ENCODE assay signal across 15 cellular contexts in genomic region chr16:65376601-65377000, GRCh38.
DNase-seq lines count a peak whose midpoint lies in the region; ATAC-seq, FAIRE-seq and TF ChIP-seq lines count a peak whose summit lies in the region.
"Had no signal": no experiment of that assay in that cellular context is flagged by ENCODE, and none has a peak within 500 bp of the region (broad histone marks: within the 10 kb centered on the region; RNA-seq: fewer than 3 reads in every experiment).

No MANE protein-coding gene starts in this region.

- H3K4me3 ChIP-seq in breast epithelium = no peak overlapping the region
- no peak overlapping the region for H3K4me3 ChIP-seq in epithelial cell of esophagus (ENCODE audit: low read length)
- no peak overlapping the region for H3K4me3 ChIP-seq in keratinocyte (ENCODE audit: control insufficient read depth in 2 of 3, extremely low read depth in 1 of 3, insufficient read depth in 2 of 3, low read depth in 1 of 3, low read length in 3 of 3)
- H3K4me3 ChIP-seq: BLaER1 treated with 17β-estradiol and CSF1 and Interleukin-3, amounts not matched to agents 10 nM and 100 nM had no signal

- no peaks in the 10 kb centered on the region for H3K9me1 ChIP-seq in keratinocyte (ENCODE audit: control insufficient read depth, extremely low read depth, insufficient read depth, low read length)

- no peak overlapping the region for H3K4me2 ChIP-seq in keratinocyte (ENCODE audit: control insufficient read depth, extremely low read depth, insufficient read depth, low read depth, low read length)
- H3K4me2 ChIP-seq: BLaER1 treated with 17β-estradiol and CSF1 and Interleukin-3, amounts not matched to agents 10 nM and 100 nM had no signal

- DNase-seq in MCF 10A (ENCODE audit: unreplicated experiment) (peak; percentile 29), breast epithelium (ENCODE audit: low spot score in 2 of 2) (no peak), epithelial cell of esophagus (ENCODE audit: low read depth) (peak; percentile 71), keratinocyte (ENCODE audit: low read depth, low spot score) (no peak), hypothalamus (lab: John Stamatoyannopoulos, UW) (no peak), erythroblast (lab: John Stamatoyannopoulos, UW) (no peak)
- no peak for DNase-seq in T-helper 2 cell treated with Interferon-gamma antibody and Interleukin-4, amounts not matched to agents 5 μg/mL and 100 μg/mL, for 36 hours (ENCODE audit: low spot score)
- DNase-seq: 8988T; ACHN; CD4-positive, CD25-positive, alpha-beta regulatory T cell; DMS53; GOT3; H9 had no signal

- TF ChIP-seq POLR2A in breast epithelium (IDR thresholded peaks at IDR 0.05) = no peak
- TF ChIP-seq POLR2A in erythroblast (IDR thresholded peaks at IDR 0.05; ENCODE audit: low read length) = no peak

- H3K36me3 ChIP-seq in breast epithelium (no peaks in the 10 kb centered on the region), keratinocyte (ENCODE audit: control insufficient read depth in 2 of 2, extremely low read depth in 1 of 2, insufficient read depth in 2 of 2, low read length in 2 of 2) (no peaks in the 10 kb centered on the region)
- H3K36me3 ChIP-seq: BLaER1 treated with 17β-estradiol and CSF1 and Interleukin-3, amounts not matched to agents 10 nM and 100 nM had no signal

- peaks cover 8% of the 10 kb centered on the region for H3K9me3 Mint-ChIP-seq in MCF 10A (ENCODE audit: unreplicated experiment)
- H3K9me3 Mint-ChIP-seq in T-helper 2 cell treated with Interferon-gamma antibody and Interleukin-4, amounts not matched to agents 5 μg/mL and 100 μg/mL, for 36 hours = peaks cover 19% of the 10 kb centered on the region
- H3K9me3 Mint-ChIP-seq: H9 had no signal

- CTCF ChIA-PET in MCF 10A (lab: Yijun Ruan, JAX) = no interaction called here

- BruUV-seq in MCF 10A (replicated peaks; lab: Mats Ljungman, UMichigan) = no TSS peak

- peak; percentile 29 for FAIRE-seq in keratinocyte (lab: Jason Lieb, UNC)

- H3K27me3 Mint-ChIP-seq in MCF 10A (ENCODE audit: insufficient read depth, unreplicated experiment) = no peaks in the 10 kb centered on the region
- no peaks in the 10 kb centered on the region for H3K27me3 Mint-ChIP-seq in T-helper 2 cell treated with Interferon-gamma antibody and Interleukin-4, amounts not matched to agents 5 μg/mL and 100 μg/mL, for 36 hours (ENCODE audit: low read depth)
- H3K27me3 Mint-ChIP-seq: CD4-positive, CD25-positive, alpha-beta regulatory T cell had no signal

- POLR2A ChIA-PET in MCF 10A (lab: Yijun Ruan, JAX) = interaction anchor here (0.6 kb wide), 1 partner anchor 175 kb away, joined by 4 read pairs; no protein-coding TSS in a partner anchor

- H2AFZ ChIP-seq in keratinocyte (ENCODE audit: control insufficient read depth, low read length) = no peak overlapping the region

- no peaks in the 10 kb centered on the region for H3K4me1 Mint-ChIP-seq in MCF 10A (ENCODE audit: insufficient read depth, unreplicated experiment)
- H3K4me1 Mint-ChIP-seq in T-helper 2 cell treated with Interferon-gamma antibody and Interleukin-4, amounts not matched to agents 5 μg/mL and 100 μg/mL, for 36 hours (ENCODE audit: low read depth) = no peaks in the 10 kb centered on the region
- H3K4me1 Mint-ChIP-seq: CD4-positive, CD25-positive, alpha-beta regulatory T cell had no signal

- dilution Hi-C loops in keratinocyte (cut with MboI; ENCODE audit: extremely low pct_ligation_motif_present, low sequenced_read_pairs) = no loop called here

- H3K9me3 ChIP-seq in breast epithelium (no peaks in the 10 kb centered on the region), keratinocyte (ENCODE audit: control insufficient read depth, low read depth, low read length) (no peaks in the 10 kb centered on the region)

- no peaks in the 10 kb centered on the region for H4K20me1 ChIP-seq in keratinocyte (ENCODE audit: control insufficient read depth, extremely low read depth, insufficient read depth, low read length)
- H4K20me1 ChIP-seq: BLaER1 treated with 17β-estradiol and CSF1 and Interleukin-3, amounts not matched to agents 10 nM and 100 nM had no signal

- intact Hi-C loops in MCF 10A (cut with micrococcal nuclease) (no loop called here), breast epithelium (cut with DNase I; ENCODE audit: low total_unique reads) (no loop called here)

- no peak for ATAC-seq in HG03025 (IDR thresholded peaks at IDR 0.05; ENCODE audit: low FRiP score, unreplicated experiment)

- no peak overlapping the region for H3K27ac ChIP-seq in breast epithelium
- no peak overlapping the region for H3K27ac ChIP-seq in keratinocyte (ENCODE audit: control insufficient read depth, insufficient read depth, low read length)

- H3K27me3 ChIP-seq in breast epithelium (no peaks in the 10 kb centered on the region), keratinocyte (ENCODE audit: control insufficient read depth, extremely low read depth, insufficient read depth, low read length) (no peaks in the 10 kb centered on the region)
- H3K27me3 ChIP-seq: BLaER1 treated with 17β-estradiol and CSF1 and Interleukin-3, amounts not matched to agents 10 nM and 100 nM had no signal

- no peak overlapping the region for H3K27ac Mint-ChIP-seq in MCF 10A (ENCODE audit: low read depth, unreplicated experiment)
- no peak overlapping the region for H3K27ac Mint-ChIP-seq in T-helper 2 cell treated with Interferon-gamma antibody and Interleukin-4, amounts not matched to agents 5 μg/mL and 100 μg/mL, for 36 hours
- H3K27ac Mint-ChIP-seq: CD4-positive, CD25-positive, alpha-beta regulatory T cell; H9 had no signal

- TF ChIP-seq CTCF in MCF 10A (IDR thresholded peaks at IDR 0.05; ENCODE audit: unreplicated experiment) = no peak
- TF ChIP-seq CTCF in breast epithelium (IDR thresholded peaks at IDR 0.05) = no peak
- TF ChIP-seq CTCF in epithelial cell of esophagus (IDR thresholded peaks at IDR 0.05; ENCODE audit: insufficient read depth, low read depth, low read length, missing control alignments) = no peak
- TF ChIP-seq CTCF in keratinocyte (optimal IDR thresholded peaks at IDR 0.05 in 1 of 3, IDR thresholded peaks at IDR 0.05 in 1 of 3, conservative IDR thresholded peaks at IDR 0.05 in 1 of 3; ENCODE audit: extremely low read depth in 1 of 3, insufficient read depth in 2 of 3, low read length in 3 of 3) = no peak

- H3K79me2 ChIP-seq in keratinocyte (ENCODE audit: control insufficient read depth, insufficient read depth, low read length) = no peaks in the 10 kb centered on the region

- H3K9ac ChIP-seq in keratinocyte (ENCODE audit: control insufficient read depth, extremely low read depth, insufficient read depth, low read length) = no peak overlapping the region
- H3K9ac ChIP-seq: BLaER1 treated with 17β-estradiol and CSF1 and Interleukin-3, amounts not matched to agents 10 nM and 100 nM had no signal

- no peak overlapping the region for H3K4me3 Mint-ChIP-seq in MCF 10A (ENCODE audit: unreplicated experiment)
- H3K4me3 Mint-ChIP-seq in T-helper 2 cell treated with Interferon-gamma antibody and Interleukin-4, amounts not matched to agents 5 μg/mL and 100 μg/mL, for 36 hours = no peak overlapping the region
- H3K4me3 Mint-ChIP-seq: CD4-positive, CD25-positive, alpha-beta regulatory T cell; H9 had no signal

- H3K4me1 ChIP-seq in breast epithelium (no peaks in the 10 kb centered on the region), keratinocyte (ENCODE audit: control insufficient read depth, extremely low read depth, insufficient read depth, low read length) (peaks cover 22% of the 10 kb centered on the region)

- H3K36me3 Mint-ChIP-seq in MCF 10A (ENCODE audit: insufficient read depth, unreplicated experiment) = peaks cover 4% of the 10 kb centered on the region
- H3K36me3 Mint-ChIP-seq in T-helper 2 cell treated with Interferon-gamma antibody and Interleukin-4, amounts not matched to agents 5 μg/mL and 100 μg/mL, for 36 hours (ENCODE audit: low read depth) = no peaks in the 10 kb centered on the region
- H3K36me3 Mint-ChIP-seq: CD4-positive, CD25-positive, alpha-beta regulatory T cell had no signal

Comparison
In these comparisons a context has a peak if more than half of its experiments do, and no peak if none do; other contexts are left out.
1. DNase-seq: peak in MCF 10A (single experiment) and epithelial cell of esophagus (single experiment); none in breast epithelium (0 of 2), keratinocyte (single experiment), hypothalamus (0 of 51), T-helper 2 cell treated with Interferon-gamma antibody and Interleukin-4, amounts not matched to agents 5 μg/mL and 100 μg/mL, for 36 hours (single experiment) and erythroblast (0 of 2).